8 cellular contexts compared by ENCODE assay signal in genomic region chr9:79571309-79572031, GRCh38. TPM values are rescaled to one million over a fixed set of nuclear protein-coding genes. Genes with fewer than 3 reads are reported as not detected.
DNase-seq lines count a peak whose midpoint lies in the region; ATAC-seq and TF ChIP-seq lines count a peak whose summit lies in the region.

Gene TLE4, plus strand, starts transcription at chr9:79571965. Its CDS starts 826 bp downstream, at chr9:79572791.

- TF ChIP-seq POLR2A in GM15510 (IDR thresholded peaks at IDR 0.05; ENCODE audit: borderline replicate concordance, extremely low read depth, insufficient read length) (peak; percentile 78), upper lobe of left lung (IDR thresholded peaks at IDR 0.05) (peak; percentile 29 to 97 (median 92))

- no peaks in the 10 kb centered on the region for H3K36me3 ChIP-seq in left ventricle myocardium inferior
- H3K36me3 ChIP-seq in upper lobe of left lung = no peaks in the 10 kb centered on the region

- TF ChIP-seq CTCF in left ventricle myocardium inferior (IDR thresholded peaks at IDR 0.05; ENCODE audit: borderline replicate concordance) (no peak), upper lobe of left lung (IDR thresholded peaks at IDR 0.05) (no peak)

- TF ChIP-seq EP300 in upper lobe of left lung (IDR thresholded peaks at IDR 0.05) = no peak

- H3K4me1 ChIP-seq in left ventricle myocardium inferior (peaks cover 50% of the 10 kb centered on the region), upper lobe of left lung (peaks cover 19 to 36% (median 23%) of the 10 kb centered on the region in 4 donors)

- DNase-seq in NCI-H1694 (lab: John Stamatoyannopoulos, UW) (peak; percentile 98), T-helper 2 cell (peak; percentile 98 to 100 (median 99)), left ventricle myocardium inferior (peak; percentile 100), posterior vena cava (ENCODE audit: low spot score) (peak; percentile 100), upper lobe of left lung (peak; percentile 99 to 100)

- intact Hi-C loops in left ventricle myocardium inferior (cut with micrococcal nuclease) = no loop called here
- intact Hi-C loops in posterior vena cava (cut with DNase I) = loop anchor here in 1 of 2 donors (5.0 kb wide), 1 partner anchor 971 kb away; no protein-coding TSS in a partner anchor

- H3K27me3 ChIP-seq in left ventricle myocardium inferior (ENCODE audit: low read depth) (peaks cover 14% of the 10 kb centered on the region), upper lobe of left lung (no peaks in the 10 kb centered on the region)

- H3K4me3 ChIP-seq in left ventricle myocardium inferior = peak within 1 kb of the TSS; percentile 97
- H3K4me3 ChIP-seq in upper lobe of left lung = peak within 1 kb of the TSS; percentile 68 to 98 (median 87)

- H3K27ac ChIP-seq in angular gyrus (ENCODE audit: low read depth, low read length) = peak within 1 kb of the TSS; percentile 95
- peak within 1 kb of the TSS; percentile 93 for H3K27ac ChIP-seq in left ventricle myocardium inferior (replicated peaks)
- peak within 1 kb of the TSS; percentile 93 to 97 (median 95) for H3K27ac ChIP-seq in upper lobe of left lung

- WGBS in upper lobe of left lung, 2 donors = 0 to 1% methylated on average over 18 to 43 of the region's 48 CpGs

- ATAC-seq in HG02885 (IDR thresholded peaks at IDR 0.05; ENCODE audit: poor library complexity, unreplicated experiment) = peak; percentile 83
- ATAC-seq in upper lobe of left lung (ENCODE audit: low FRiP score in 2 of 2) = peak; percentile 96 to 99

- H3K9me3 ChIP-seq in left ventricle myocardium inferior (replicated peaks) (peaks cover 6% of the 10 kb centered on the region), upper lobe of left lung (no peaks in the 10 kb centered on the region)

RNA-seq across cellular contexts. Expression of gene TLE4, which starts in this region (rescaled TPM):
- 10.3 TPM for total RNA-seq in left ventricle myocardium inferior
- total RNA-seq in posterior vena cava = 10 to 100 TPM; 24.2 to 34.9 TPM
- total RNA-seq in upper lobe of left lung = 100 to 1,000 TPM in 1 of 6 donors, 10 to 100 TPM in 5; 37.7 to 152 (median 46.7) TPM

Comparison
In these comparisons a context has a peak if more than half of its experiments do, and no peak if none do; other contexts are left out.
1. Peak in every context shown above with its lines: DNase-seq, ATAC-seq, H3K4me3 ChIP-seq and H3K27ac ChIP-seq.